ENCODE assay signal across 9 cellular contexts in the genomic region with DNA sequence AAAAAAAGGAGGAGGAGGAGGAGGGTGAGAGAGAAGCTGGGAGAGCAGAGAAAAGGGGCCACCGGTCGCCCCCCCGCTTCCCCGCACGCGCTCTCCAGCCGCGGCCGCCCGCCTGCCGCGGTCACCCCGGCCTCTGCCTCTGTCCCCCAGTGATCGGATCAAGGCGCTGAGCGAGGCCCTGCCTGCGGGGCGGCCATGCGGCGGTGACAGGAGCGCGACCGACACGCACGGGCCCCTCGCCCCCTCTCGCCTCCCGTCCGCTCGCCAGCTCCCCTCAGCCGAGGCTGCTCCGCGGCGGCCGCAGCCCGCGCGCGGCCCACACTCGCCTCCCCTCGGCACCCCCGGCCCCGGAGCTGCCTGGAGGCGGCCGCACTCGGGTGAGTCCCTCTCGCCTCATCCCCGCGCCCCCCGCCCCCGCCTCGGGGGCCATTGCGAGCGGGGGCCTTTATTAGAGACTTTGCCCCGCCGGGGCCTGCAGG. TPM values are rescaled to one million over a fixed set of nuclear protein-coding genes. Genes with fewer than 3 reads are reported as not detected.
DNase-seq lines count a peak whose midpoint lies in the region; ATAC-seq, FAIRE-seq and TF ChIP-seq lines count a peak whose summit lies in the region.
"Had no signal": no experiment of that assay in that cellular context is flagged by ENCODE, and none has a peak within 500 bp of the region (broad histone marks: within the 10 kb centered on the region; RNA-seq: fewer than 3 reads in every experiment).

A gene (plus strand): TSS at position 27 of the 479 bp plus-strand sequence. CDS start 31,411 bp downstream, outside the sequence.

- H2AFZ ChIP-seq in keratinocyte (ENCODE audit: control insufficient read depth, low read length): peak within 1 kb of the TSS; percentile 84

- peaks cover 7% of the 10 kb centered on the region for H4K20me1 ChIP-seq in keratinocyte (ENCODE audit: control insufficient read depth, extremely low read depth, insufficient read depth, low read length)

- peak within 1 kb of the TSS; percentile 94 to 100 (median 99) for H3K27ac ChIP-seq in body of pancreas
- H3K27ac ChIP-seq in keratinocyte (ENCODE audit: control insufficient read depth, insufficient read depth, low read length): peak within 1 kb of the TSS; percentile 85

- peaks cover 41% of the 10 kb centered on the region for H3K79me2 ChIP-seq in keratinocyte (ENCODE audit: control insufficient read depth, insufficient read depth, low read length)

- H3K9me3 ChIP-seq in HAP-1: no peaks in the 10 kb centered on the region
- H3K9me3 ChIP-seq in body of pancreas: no peaks in the 10 kb centered on the region
- H3K9me3 ChIP-seq in keratinocyte (ENCODE audit: control insufficient read depth, low read depth, low read length): no peaks in the 10 kb centered on the region

- H3K4me1 ChIP-seq in HAP-1 (peaks cover 28% of the 10 kb centered on the region), body of pancreas (peaks cover 47% of the 10 kb centered on the region), keratinocyte (ENCODE audit: control insufficient read depth, extremely low read depth, insufficient read depth, low read length) (peaks cover 32% of the 10 kb centered on the region)

- dilution Hi-C loops in keratinocyte (cut with MboI; ENCODE audit: extremely low pct_ligation_motif_present, low sequenced_read_pairs): no loop called here

- peaks cover 7% of the 10 kb centered on the region; the same call in 1 of the 2 replicates for H3K36me3 ChIP-seq in HAP-1 (replicated peaks)
- no peaks in the 10 kb centered on the region for H3K36me3 ChIP-seq in body of pancreas (replicated peaks in 1 of 2; ENCODE audit: insufficient read depth in 1 of 2, low read depth in 2 of 2)
- peaks cover 0 to 2% of the 10 kb centered on the region in 2 experiments for H3K36me3 ChIP-seq in keratinocyte (ENCODE audit: control insufficient read depth in 2 of 2, extremely low read depth in 1 of 2, insufficient read depth in 2 of 2, low read length in 2 of 2)

- WGBS in body of pancreas, 2 donors: 0% methylated on average over 3 to 55 of the region's 56 CpGs

- H3K4me3 ChIP-seq in HAP-1 (peak within 1 kb of the TSS; percentile 54), body of pancreas (peak within 1 kb of the TSS; percentile 93 to 98), keratinocyte (ENCODE audit: control insufficient read depth in 2 of 3, extremely low read depth in 1 of 3, insufficient read depth in 2 of 3, low read depth in 1 of 3, low read length in 3 of 3) (peak within 1 kb of the TSS; percentile 59 to 91 (median 91))

- no peak for TF ChIP-seq POLR2A in body of pancreas (IDR thresholded peaks at IDR 0.05)

- in situ Hi-C loops in HAP-1 (cut with MboI; ENCODE audit: low sequenced_read_pairs): no loop called here

- peak within 1 kb of the TSS; percentile 100 for H3K4me2 ChIP-seq in keratinocyte (ENCODE audit: control insufficient read depth, extremely low read depth, insufficient read depth, low read depth, low read length)

- no peak for FAIRE-seq in keratinocyte (lab: Jason Lieb, UNC)
- FAIRE-seq: colon had no signal

- H3K27me3 ChIP-seq in HAP-1 (ENCODE audit: low read depth): no peaks in the 10 kb centered on the region
- H3K27me3 ChIP-seq in body of pancreas: no peaks in the 10 kb centered on the region
- no peaks in the 10 kb centered on the region for H3K27me3 ChIP-seq in keratinocyte (ENCODE audit: control insufficient read depth, extremely low read depth, insufficient read depth, low read length)

- peak; percentile 10 for ATAC-seq in GM18499 (IDR thresholded peaks at IDR 0.05; ENCODE audit: insufficient read depth, unreplicated experiment)
- ATAC-seq in body of pancreas: peak; percentile 33

- H3K9me1 ChIP-seq in keratinocyte (ENCODE audit: control insufficient read depth, extremely low read depth, insufficient read depth, low read length): no peaks in the 10 kb centered on the region

- DNase-seq in HAP-1 (ENCODE audit: low spot score in 2 of 2): no peak
- DNase-seq in NCI-H460 (ENCODE audit: extremely low read depth, low read depth): no peak
- DNase-seq in body of pancreas: no peak
- DNase-seq in keratinocyte (ENCODE audit: low read depth, low spot score): no peak
- DNase-seq in stimulated activated CD4-positive, alpha-beta T cell treated with anti-CD3 and anti-CD28 coated beads, TNF-alpha, amount 100 ng/mL, for 4 hours (ENCODE audit: low read depth in 3 of 3): peak in 2 of 3 experiments; percentile 17 to 48
- DNase-seq in SKM-1 treated with dmso at 0.1 percent for 144 hours (lab: John Stamatoyannopoulos, UW; ENCODE audit: unreplicated experiment): no peak
- DNase-seq in dedifferentiated amniotic fluid mesenchymal stem cell (ENCODE audit: extremely low spot score): no peak

- intact Hi-C loops in body of pancreas (cut with DNase I): no loop called here

- TF ChIP-seq CTCF in body of pancreas (IDR thresholded peaks at IDR 0.05) (no peak), keratinocyte (optimal IDR thresholded peaks at IDR 0.05 in 1 of 3, IDR thresholded peaks at IDR 0.05 in 1 of 3, conservative IDR thresholded peaks at IDR 0.05 in 1 of 3; ENCODE audit: extremely low read depth in 1 of 3, insufficient read depth in 2 of 3, low read length in 3 of 3) (no peak)

- peak within 1 kb of the TSS; percentile 94 for H3K9ac ChIP-seq in keratinocyte (ENCODE audit: control insufficient read depth, extremely low read depth, insufficient read depth, low read length)

RNA-seq across cellular contexts. Expression of the gene that starts here (rescaled TPM):
- total RNA-seq in NCI-H460 (2014; rRNA removed; shearing (Covaris generic)): 56.6 and 58.4 TPM in 2 replicates
- 62.4 and 110 TPM in 2 replicates for polyA plus RNA-seq in NCI-H460 (2014; cell fraction: nucleus; rRNA removed)
- 100 to 1,000 TPM in 1 of 2 donors, 10 to 100 TPM in 1; 96.2 to 117 TPM for total RNA-seq in body of pancreas
- 31.6 to 73.4 TPM (median 56.1 TPM) in 3 replicates for polyA plus RNA-seq in keratinocyte
- polyA plus RNA-seq in keratinocyte (2011; ENCODE audit: low read depth): 211 TPM
- 33.9 and 43.1 TPM in 2 replicates for polyA plus RNA-seq in keratinocyte (2011; cell fraction: cytosol; rRNA removed)
- polyA plus RNA-seq in keratinocyte (2011; cell fraction: nucleus; rRNA removed): 163 and 165 TPM in 2 replicates
- 45.6 and 85.9 TPM in 2 replicates for polyA plus RNA-seq in keratinocyte (2012; ENCODE audit: low replicate concordance)
- 21.5 to 63.4 TPM (median 44.7 TPM) in 3 replicates for polyA minus RNA-seq in keratinocyte
- polyA minus RNA-seq in keratinocyte (2011; cell fraction: cytosol; rRNA and poly(A)+ RNA removed): 24.0 TPM
- polyA minus RNA-seq in keratinocyte (2011; cell fraction: nucleus; rRNA and poly(A)+ RNA removed): 74.7 and 107 TPM in 2 replicates

Comparison
In these comparisons a context has a peak if more than half of its experiments do, and no peak if none do; other contexts are left out.
1. DNase-seq: peak in stimulated activated CD4-positive, alpha-beta T cell treated with anti-CD3 and anti-CD28 coated beads, TNF-alpha, amount 100 ng/mL, for 4 hours (2 of 3); none in HAP-1 (0 of 2), NCI-H460 (single experiment), body of pancreas (0 of 4), keratinocyte (single experiment), SKM-1 treated with dmso at 0.1 percent for 144 hours (single experiment) and dedifferentiated amniotic fluid mesenchymal stem cell (single experiment).
2. Peak in every context shown above with its lines, with median percentiles within 50 percentile points of each other: H3K4me3 ChIP-seq.